In the genomic region with DNA sequence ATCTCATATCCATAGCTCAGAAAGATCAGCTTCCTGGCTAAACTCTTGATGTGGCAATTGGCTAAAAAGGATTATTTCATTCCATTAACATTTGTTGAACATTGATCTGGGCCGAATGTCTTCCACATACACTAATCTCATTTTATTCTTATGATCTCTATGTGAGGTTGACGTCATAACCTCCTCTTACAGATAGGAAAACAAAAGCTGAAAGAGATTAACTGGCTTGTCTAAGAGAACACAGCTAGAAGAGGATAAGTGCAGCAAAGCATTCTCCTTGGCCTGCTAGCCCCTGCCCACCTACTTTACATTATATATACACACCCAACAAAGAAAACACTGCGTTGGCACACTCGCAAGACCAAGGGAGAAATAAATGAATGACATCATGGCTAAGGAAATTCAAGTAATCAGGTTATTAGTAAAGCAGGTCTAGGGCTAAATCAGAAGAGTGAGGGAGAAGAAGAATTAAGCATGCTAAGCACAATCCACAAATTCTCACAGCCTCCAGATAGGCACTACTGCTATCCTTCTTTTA, we compare ENCODE assay signal across 33 cellular contexts.
"Had no signal": no experiment of that assay in that cellular context is flagged by ENCODE, and none has a peak within 500 bp of the region (broad histone marks: within the 10 kb centered on the region; RNA-seq: fewer than 3 reads in every experiment).

No MANE protein-coding gene starts in this region.

- H3K9me3 Mint-ChIP-seq: activated CD4-positive, alpha-beta T cell treated with anti-CD3 and anti-CD28 coated beads, Interleukin-2, amount 10 ng/mL, durations not matched to agents 24 days and 14 days; activated naive CD4-positive, alpha-beta T cell treated with anti-CD3 and anti-CD28 coated beads for 36 hours; activated T-helper 1 cell treated with anti-CD3 and anti-CD28 coated beads, Interleukin-12 subunit alpha, Interleukin-12 subunit beta, Interleukin-2, Interleukin-4 antibody, amounts not matched to agents 30 ng/mL and 10 ng/mL and 1 ng/mL, durations not matched to agents 14 hours and 24 hours and 36 hours; activated T-helper 2 cell treated with anti-CD3 and anti-CD28 coated beads, Interferon-gamma antibody, Interleukin-2, Interleukin-4, amounts not matched to agents 10 μg/mL and 5 μg/mL and 100 μg/mL, durations not matched to agents 14 hours and 24 hours and 36 hours; T-helper 2 cell treated with Interferon-gamma antibody and Interleukin-4, amounts not matched to agents 5 μg/mL and 100 μg/mL, for 36 hours had no signal

- ATAC-seq: activated CD4-positive, alpha-beta T cell treated with anti-CD3 and anti-CD28 coated beads for 36 hours; activated CD8-positive, alpha-beta memory T cell treated with anti-CD3 and anti-CD28 coated beads, Interleukin-2, amount 10 ng/mL, durations not matched to agents 7 days and 5 days; activated CD8-positive, alpha-beta T cell treated with anti-CD3 and anti-CD28 coated beads, Interleukin-2, amount 10 ng/mL, durations not matched to agents 7 days and 5 days; activated naive CD4-positive, alpha-beta T cell treated with anti-CD3 and anti-CD28 coated beads, Interleukin-2, amount 50 U/mL, for 72 hours; esophagus mucosa; heart left ventricle; T-helper 17 cell had no signal

- H3K4me3 Mint-ChIP-seq: activated CD4-positive, alpha-beta memory T cell treated with anti-CD3 and anti-CD28 coated beads for 36 hours; activated CD4-positive, alpha-beta T cell treated with anti-CD3 and anti-CD28 coated beads for 36 hours; activated CD4-positive, alpha-beta T cell treated with anti-CD3 and anti-CD28 coated beads, Interleukin-2, amount 10 ng/mL, durations not matched to agents 24 days and 14 days; activated CD8-positive, alpha-beta memory T cell treated with anti-CD3 and anti-CD28 coated beads, Interleukin-2, amount 10 ng/mL, durations not matched to agents 7 days and 5 days; activated CD8-positive, alpha-beta T cell treated with anti-CD3 and anti-CD28 coated beads, Interleukin-2, amount 10 ng/mL, durations not matched to agents 7 days and 5 days; activated naive CD4-positive, alpha-beta T cell treated with anti-CD3 and anti-CD28 coated beads for 36 hours; activated naive CD8-positive, alpha-beta T cell treated with anti-CD3 and anti-CD28 coated beads, Interleukin-2, amount 10 ng/mL, durations not matched to agents 7 days and 5 days; activated T-helper 1 cell treated with anti-CD3 and anti-CD28 coated beads, Interleukin-12 subunit alpha, Interleukin-12 subunit beta, Interleukin-2, Interleukin-4 antibody, amounts not matched to agents 30 ng/mL and 10 ng/mL and 1 ng/mL, durations not matched to agents 14 hours and 24 hours and 36 hours; brain; T-helper 17 cell; T-helper 2 cell treated with Interferon-gamma antibody and Interleukin-4, amounts not matched to agents 5 μg/mL and 100 μg/mL, for 36 hours had no signal

- H3K9me3 ChIP-seq: ascending aorta, breast epithelium, colonic mucosa, heart left ventricle had no signal

- H3K27ac ChIP-seq: ascending aorta, breast epithelium, cardiac muscle cell, colonic mucosa, heart left ventricle had no signal

- H3K4me3 ChIP-seq: ascending aorta, breast epithelium, cardiac muscle cell, colonic mucosa, heart left ventricle had no signal

- H3K27ac Mint-ChIP-seq: activated CD4-positive, alpha-beta memory T cell treated with anti-CD3 and anti-CD28 coated beads for 36 hours; activated CD4-positive, alpha-beta T cell treated with anti-CD3 and anti-CD28 coated beads for 36 hours; activated CD4-positive, alpha-beta T cell treated with anti-CD3 and anti-CD28 coated beads, Interleukin-2, amount 10 ng/mL, durations not matched to agents 24 days and 14 days; activated CD8-positive, alpha-beta memory T cell treated with anti-CD3 and anti-CD28 coated beads, Interleukin-2, amount 10 ng/mL, durations not matched to agents 7 days and 5 days; activated CD8-positive, alpha-beta T cell treated with anti-CD3 and anti-CD28 coated beads, Interleukin-2, amount 10 ng/mL, durations not matched to agents 7 days and 5 days; activated naive CD4-positive, alpha-beta T cell treated with anti-CD3 and anti-CD28 coated beads for 36 hours; activated naive CD4-positive, alpha-beta T cell treated with anti-CD3 and anti-CD28 coated beads, Interleukin-2, amount 50 U/mL, for 72 hours; activated naive CD8-positive, alpha-beta T cell treated with anti-CD3 and anti-CD28 coated beads, Interleukin-2, amount 10 ng/mL, durations not matched to agents 7 days and 5 days; activated T-helper 1 cell treated with anti-CD3 and anti-CD28 coated beads, Interleukin-12 subunit alpha, Interleukin-12 subunit beta, Interleukin-2, Interleukin-4 antibody, amounts not matched to agents 30 ng/mL and 10 ng/mL and 1 ng/mL, durations not matched to agents 14 hours and 24 hours and 36 hours; activated T-helper 2 cell treated with anti-CD3 and anti-CD28 coated beads, Interferon-gamma antibody, Interleukin-2, Interleukin-4, amounts not matched to agents 10 μg/mL and 5 μg/mL and 100 μg/mL, durations not matched to agents 14 hours and 24 hours and 36 hours; T-helper 17 cell; T-helper 2 cell treated with Interferon-gamma antibody and Interleukin-4, amounts not matched to agents 5 μg/mL and 100 μg/mL, for 36 hours had no signal

- H3K27me3 Mint-ChIP-seq: activated CD4-positive, alpha-beta memory T cell treated with anti-CD3 and anti-CD28 coated beads for 36 hours; activated CD4-positive, alpha-beta T cell treated with anti-CD3 and anti-CD28 coated beads for 36 hours; activated CD4-positive, alpha-beta T cell treated with anti-CD3 and anti-CD28 coated beads, Interleukin-2, amount 10 ng/mL, durations not matched to agents 24 days and 14 days; activated CD8-positive, alpha-beta memory T cell treated with anti-CD3 and anti-CD28 coated beads, Interleukin-2, amount 10 ng/mL, durations not matched to agents 7 days and 5 days; activated naive CD8-positive, alpha-beta T cell treated with anti-CD3 and anti-CD28 coated beads, Interleukin-2, amount 10 ng/mL, durations not matched to agents 7 days and 5 days; brain; T-helper 17 cell had no signal

- DNase-seq: activated CD4-positive, alpha-beta memory T cell treated with anti-CD3 and anti-CD28 coated beads for 36 hours; activated CD4-positive, alpha-beta T cell treated with anti-CD3 and anti-CD28 coated beads for 36 hours; activated CD4-positive, alpha-beta T cell treated with anti-CD3 and anti-CD28 coated beads, Interleukin-2, amount 10 ng/mL, durations not matched to agents 24 days and 14 days; activated CD4-positive, CD25-positive, alpha-beta regulatory T cell; activated CD4-positive, CD25-positive, alpha-beta regulatory T cell treated with anti-CD3 and anti-CD28 coated beads, Interleukin-2, amount 50 U/mL, for 72 hours; activated CD8-positive, alpha-beta memory T cell treated with anti-CD3 and anti-CD28 coated beads, Interleukin-2, amount 10 ng/mL, durations not matched to agents 7 days and 5 days; activated CD8-positive, alpha-beta memory T cell treated with anti-CD3 and anti-CD28 coated beads, Interleukin-2, amount 50 U/mL, for 4 hours; activated CD8-positive, alpha-beta T cell treated with anti-CD3 and anti-CD28 coated beads, Interleukin-2, amount 10 ng/mL, durations not matched to agents 7 days and 5 days; activated effector memory CD4-positive, alpha-beta T cell treated with anti-CD3 and anti-CD28 coated beads, Interleukin-2, amount 50 U/mL, for 16 hours; activated naive CD4-positive, alpha-beta T cell treated with anti-CD3 and anti-CD28 coated beads for 36 hours; activated naive CD8-positive, alpha-beta T cell treated with anti-CD3 and anti-CD28 coated beads, Interleukin-2, amount 10 ng/mL, durations not matched to agents 7 days and 5 days; activated T-cell treated with anti-CD3 and anti-CD28 coated beads, Interleukin-2, amount 50 U/mL, for 1 hour; activated T-cell treated with anti-CD3 and anti-CD28 coated beads, Interleukin-2, amount 50 U/mL, for 48 hours; central memory CD4-positive, alpha-beta T cell; cerebellar nuclear complex; colonic mucosa; effector CD8-positive, alpha-beta T cell; foreskin fibroblast; glutamatergic neuron; heart left ventricle; T-helper 1 cell; T-helper 17 cell; T1000 had no signal

- H3K36me3 Mint-ChIP-seq: activated CD4-positive, alpha-beta memory T cell treated with anti-CD3 and anti-CD28 coated beads for 36 hours; activated CD8-positive, alpha-beta memory T cell treated with anti-CD3 and anti-CD28 coated beads, Interleukin-2, amount 10 ng/mL, durations not matched to agents 7 days and 5 days; activated naive CD4-positive, alpha-beta T cell treated with anti-CD3 and anti-CD28 coated beads, Interleukin-2, amount 50 U/mL, for 72 hours; activated naive CD8-positive, alpha-beta T cell treated with anti-CD3 and anti-CD28 coated beads, Interleukin-2, amount 10 ng/mL, durations not matched to agents 7 days and 5 days; brain had no signal

- H3K4me1 Mint-ChIP-seq: activated CD4-positive, alpha-beta T cell treated with anti-CD3 and anti-CD28 coated beads for 36 hours; activated CD4-positive, alpha-beta T cell treated with anti-CD3 and anti-CD28 coated beads, Interleukin-2, amount 10 ng/mL, durations not matched to agents 24 days and 14 days; activated CD8-positive, alpha-beta memory T cell treated with anti-CD3 and anti-CD28 coated beads, Interleukin-2, amount 10 ng/mL, durations not matched to agents 7 days and 5 days; activated naive CD8-positive, alpha-beta T cell treated with anti-CD3 and anti-CD28 coated beads, Interleukin-2, amount 10 ng/mL, durations not matched to agents 7 days and 5 days; T-helper 17 cell had no signal

- H3K4me1 ChIP-seq: ascending aorta, breast epithelium, colonic mucosa, heart left ventricle had no signal

- FAIRE-seq: frontal cortex had no signal

- H3K36me3 ChIP-seq: ascending aorta, breast epithelium, cardiac muscle cell, colonic mucosa, heart left ventricle had no signal

- H3K27me3 ChIP-seq: ascending aorta, breast epithelium, cardiac muscle cell, colonic mucosa, heart left ventricle had no signal
